ENCODE assay signal across 1 cellular context in genomic region chr20:25696384-25697131, GRCh38.
A peak's percentile ranks its signal among the peaks of the same experiment; 100 is the strongest.
TF ChIP-seq lines count a peak whose summit lies in the region.

Gene ZNF337, minus strand, starts transcription at chr20:25696853. Its CDS starts 10,436 bp downstream, at chr20:25686417.

TF ChIP-seq in K562, 482 proteins besides CTCF, POLR2A, EP300 and RAD21 (continued from another document and continues in another):
- TF ChIP-seq MBD1 (CRISPR knock-in tag; IDR thresholded peaks at IDR 0.05) (no peak), ZFP36 (IDR thresholded peaks at IDR 0.05; ENCODE audit: low read depth, low read length, partially characterized antibody) (no peak), MECOM (CRISPR knock-in tag; IDR thresholded peaks at IDR 0.05) (no peak), SMAD1 (IDR thresholded peaks at IDR 0.05; ENCODE audit: low read depth, low read length, partially characterized antibody) (no peak), KDM4B (IDR thresholded peaks at IDR 0.05; ENCODE audit: borderline replicate concordance in 2 of 2, low read depth in 1 of 2) (peak in 1 of 2 experiments; percentile 65; a peak in 1 of 4 replicates), KAT8 (IDR thresholded peaks at IDR 0.05; ENCODE audit: low read depth) (no peak), STAT6 (CRISPR knock-in tag; IDR thresholded peaks at IDR 0.05) (no peak), RUNX1 (IDR thresholded peaks at IDR 0.05; ENCODE audit: low read depth) (no peak), NCOA4 (IDR thresholded peaks at IDR 0.05; ENCODE audit: partially characterized antibody) (no peak), CREB3 (tag; conservative IDR thresholded peaks at IDR 0.05; ENCODE audit: low read depth) (no peak), CTBP1 (IDR thresholded peaks at IDR 0.05; ENCODE audit: borderline replicate concordance) (peak; percentile 85), STAT5A (IDR thresholded peaks at IDR 0.05; ENCODE audit: borderline replicate concordance, low read length) (no peak), THRB (CRISPR knock-in tag; conservative IDR thresholded peaks at IDR 0.05) (no peak), FOSL1 (tag; conservative IDR thresholded peaks at IDR 0.05) (peak; percentile 35; the same call in 1 of the 2 replicates), NCOA6 (IDR thresholded peaks at IDR 0.05) (no peak), MTA2 (IDR thresholded peaks at IDR 0.05; ENCODE audit: low read depth) (no peak), ZFPM2 (CRISPR knock-in tag; IDR thresholded peaks at IDR 0.05) (no peak), IRF2 (CRISPR knock-in tag; IDR thresholded peaks at IDR 0.05) (no peak), ZNF224 (CRISPR knock-in tag; IDR thresholded peaks at IDR 0.05) (no peak), SLC30A9 (CRISPR knock-in tag; IDR thresholded peaks at IDR 0.05) (no peak), CC2D1A (IDR thresholded peaks at IDR 0.05) (no peak), RFX7 (CRISPR knock-in tag; IDR thresholded peaks at IDR 0.05) (no peak), HBP1 (CRISPR knock-in tag; IDR thresholded peaks at IDR 0.05) (no peak), ZHX1 (conservative IDR thresholded peaks at IDR 0.05; ENCODE audit: low read length) (no peak), CEBPB (tag; IDR thresholded peaks at IDR 0.05) (no peak), CAMTA2 (CRISPR knock-in tag; conservative IDR thresholded peaks at IDR 0.05) (no peak), ZNF449 (CRISPR knock-in tag; IDR thresholded peaks at IDR 0.05) (no peak), EP400 (IDR thresholded peaks at IDR 0.05) (peak; percentile 55; the same call in 1 of the 2 replicates), TBL1XR1 (IDR thresholded peaks at IDR 0.05; ENCODE audit: low read length in 2 of 2) (no peak), ZNF324 (CRISPR knock-in tag; IDR thresholded peaks at IDR 0.05) (no peak), ZNF507 (tag; conservative IDR thresholded peaks at IDR 0.05) (no peak), ZBTB43 (CRISPR knock-in tag; IDR thresholded peaks at IDR 0.05) (no peak), ZNF41 (CRISPR knock-in tag; conservative IDR thresholded peaks at IDR 0.05) (no peak), ZNF407 (IDR thresholded peaks at IDR 0.05; ENCODE audit: low read depth) (no peak), ZNF79 (CRISPR knock-in tag; IDR thresholded peaks at IDR 0.05; ENCODE audit: low read depth) (no peak)
